In the genomic region with DNA sequence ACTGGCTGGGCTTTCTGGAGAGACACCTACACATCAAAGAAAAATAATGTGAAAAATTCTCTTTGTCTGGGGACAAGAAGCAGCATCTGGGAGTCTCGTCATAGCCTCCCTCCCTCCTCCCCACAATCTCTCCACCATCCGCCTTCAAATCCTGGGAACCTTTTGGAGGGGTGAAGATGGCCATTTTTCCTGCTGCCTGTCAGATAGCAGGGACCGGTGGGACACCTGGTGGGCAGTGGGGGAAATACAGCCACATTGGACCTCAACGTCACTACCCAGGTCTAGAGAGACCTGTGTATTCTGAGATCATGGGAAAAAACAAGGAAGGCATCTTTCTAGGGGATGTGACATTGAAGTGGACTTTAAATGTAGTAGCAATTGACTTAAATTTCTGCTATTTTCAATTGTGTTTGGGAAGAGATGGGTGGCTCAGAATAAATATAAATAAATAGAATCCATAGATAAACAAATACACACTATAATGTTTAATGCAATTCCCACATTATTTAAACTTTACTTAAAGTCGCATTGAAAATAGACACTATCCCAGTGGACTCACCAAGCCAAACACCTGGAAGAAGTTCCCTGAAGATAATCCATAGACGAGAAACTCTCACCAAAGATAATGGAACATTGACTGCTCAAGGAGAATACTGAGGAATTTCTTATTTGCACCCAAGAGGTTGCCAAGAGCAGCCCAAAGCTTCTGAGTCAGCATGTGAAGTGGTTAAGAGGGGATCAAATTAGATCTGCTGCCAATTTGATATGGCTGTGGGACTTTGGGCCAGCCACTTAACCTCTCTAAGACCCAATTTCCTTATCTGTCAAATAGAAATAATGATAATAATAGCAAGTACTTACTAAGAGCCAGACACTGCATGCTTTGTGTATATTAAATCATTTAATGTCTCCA, we compare ENCODE assay signal across 8 cellular contexts.
A peak's percentile ranks its signal among the peaks of the same experiment; 100 is the strongest.
DNase-seq lines count a peak whose midpoint lies in the region; ATAC-seq lines count a peak whose summit lies in the region.

No MANE protein-coding gene starts in this region.

- H3K27ac Mint-ChIP-seq in activated CD8-positive, alpha-beta memory T cell treated with anti-CD3 and anti-CD28 coated beads, Interleukin-2, amount 10 ng/mL, durations not matched to agents 7 days and 5 days = no peak overlapping the region

- CTCF ChIA-PET in activated CD8-positive, alpha-beta memory T cell treated with anti-CD3 and anti-CD28 coated beads, Interleukin-2, amount 10 ng/mL, durations not matched to agents 7 days and 5 days (lab: Charles Lee) = no interaction called here

- H3K36me3 Mint-ChIP-seq in activated CD8-positive, alpha-beta memory T cell treated with anti-CD3 and anti-CD28 coated beads, Interleukin-2, amount 10 ng/mL, durations not matched to agents 7 days and 5 days = no peaks in the 10 kb centered on the region

- no peaks in the 10 kb centered on the region for H3K4me1 Mint-ChIP-seq in activated CD8-positive, alpha-beta memory T cell treated with anti-CD3 and anti-CD28 coated beads, Interleukin-2, amount 10 ng/mL, durations not matched to agents 7 days and 5 days

- DNase-seq in COLO829 (ENCODE audit: low spot score) (peak; percentile 87), NCI-H345 treated with DMSO at 0.1 percent for 48 hours (lab: John Stamatoyannopoulos, UW; ENCODE audit: unreplicated experiment) (peak; percentile 25), glomerular endothelial cell (ENCODE audit: extremely low read depth, low read depth, low spot score) (peak; percentile 9), pons (ENCODE audit: low spot score) (peak; percentile 47), OCI-M2 (lab: John Stamatoyannopoulos, UW; ENCODE audit: unreplicated experiment) (no peak)
- DNase-seq in activated CD8-positive, alpha-beta memory T cell treated with anti-CD3 and anti-CD28 coated beads, Interleukin-2, amount 10 ng/mL, durations not matched to agents 7 days and 5 days = peak; percentile 48

- peak; percentile 97 for ATAC-seq in GM19043 (IDR thresholded peaks at IDR 0.05; ENCODE audit: low read depth, unreplicated experiment)
- peak; percentile 91 for ATAC-seq in HG03175 (IDR thresholded peaks at IDR 0.05; ENCODE audit: unreplicated experiment)
- peak; percentile 42 for ATAC-seq in activated CD8-positive, alpha-beta memory T cell treated with anti-CD3 and anti-CD28 coated beads, Interleukin-2, amount 10 ng/mL, durations not matched to agents 7 days and 5 days

- no peaks in the 10 kb centered on the region for H3K9me3 Mint-ChIP-seq in activated CD8-positive, alpha-beta memory T cell treated with anti-CD3 and anti-CD28 coated beads, Interleukin-2, amount 10 ng/mL, durations not matched to agents 7 days and 5 days (ENCODE audit: low read depth)

- H3K27me3 Mint-ChIP-seq in activated CD8-positive, alpha-beta memory T cell treated with anti-CD3 and anti-CD28 coated beads, Interleukin-2, amount 10 ng/mL, durations not matched to agents 7 days and 5 days = peaks cover 29% of the 10 kb centered on the region

- H3K4me3 Mint-ChIP-seq in activated CD8-positive, alpha-beta memory T cell treated with anti-CD3 and anti-CD28 coated beads, Interleukin-2, amount 10 ng/mL, durations not matched to agents 7 days and 5 days = no peak overlapping the region

Comparison
In these comparisons a context has a peak if more than half of its experiments do, and no peak if none do; other contexts are left out.
1. ATAC-seq: peak in every context shown above with its lines; median percentile 97 in GM19043; 91 in HG03175; 42 in activated CD8-positive, alpha-beta memory T cell treated with anti-CD3 and anti-CD28 coated beads, Interleukin-2, amount 10 ng/mL, durations not matched to agents 7 days and 5 days.